Comparison of ENCODE assay signal across 8 cellular contexts in the genomic region with DNA sequence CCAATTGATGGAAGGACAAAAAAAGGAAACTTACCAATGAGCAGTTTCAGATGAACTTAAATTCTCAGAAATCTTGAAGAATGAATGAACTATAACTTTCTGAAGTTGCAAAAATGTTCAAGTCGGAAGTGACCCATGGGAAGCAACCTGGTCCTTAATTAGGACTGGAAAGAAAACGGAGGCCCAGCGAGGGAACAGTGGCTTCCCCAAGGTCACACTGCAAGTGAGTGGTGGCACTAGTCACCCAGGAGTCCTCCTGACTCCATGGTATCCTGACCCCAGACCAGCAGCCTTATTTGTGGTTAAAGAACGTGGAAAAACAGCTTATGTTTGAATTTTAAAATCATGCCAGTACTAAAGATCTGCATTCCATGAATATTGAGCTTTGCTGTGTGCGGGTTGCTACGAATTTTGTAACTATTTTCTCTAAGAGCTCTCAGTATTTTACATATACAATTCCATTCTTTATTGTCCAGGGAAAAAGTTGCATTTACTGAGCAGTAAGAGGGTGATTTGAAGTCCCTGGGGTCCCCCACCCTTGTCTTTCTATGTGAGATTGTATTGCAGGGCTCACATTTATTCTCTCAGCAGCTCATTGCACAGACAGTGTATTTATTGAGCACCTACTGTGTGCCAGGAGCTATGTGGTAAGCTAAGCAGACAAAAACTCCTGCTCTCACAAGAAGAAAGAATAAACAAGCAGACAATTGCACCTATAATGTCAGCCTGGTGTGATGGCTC.
DNase-seq lines count a peak whose midpoint lies in the region; ATAC-seq and TF ChIP-seq lines count a peak whose summit lies in the region.

No MANE protein-coding gene starts in this region.

- peaks cover 50% of the 10 kb centered on the region for H3K4me1 Mint-ChIP-seq in central memory CD8-positive, alpha-beta T cell

- no peak for ATAC-seq in central memory CD8-positive, alpha-beta T cell (replicated peaks; ENCODE audit: extremely low read depth, poor library complexity, severe bottlenecking)
- ATAC-seq in psoas muscle = peak in 3 of 4 donors; percentile 33 to 62 (median 34)

- H3K4me1 ChIP-seq in DOHH2 (ENCODE audit: control insufficient read depth, low read length) = peaks cover 44% of the 10 kb centered on the region
- peaks cover 32% of the 10 kb centered on the region for H3K4me1 ChIP-seq in OCI-LY7 (ENCODE audit: insufficient read depth, low read length, poor library complexity, severe bottlenecking)
- H3K4me1 ChIP-seq in psoas muscle = peaks cover 13% of the 10 kb centered on the region

- H2AFZ ChIP-seq in OCI-LY7 (ENCODE audit: low read length) = peak overlapping the region; percentile 82

- peak overlapping the region; percentile 57 for H3K4me3 Mint-ChIP-seq in central memory CD8-positive, alpha-beta T cell

- no peaks in the 10 kb centered on the region for H3K79me2 ChIP-seq in DOHH2 (ENCODE audit: control insufficient read depth, low read length)
- H3K79me2 ChIP-seq in OCI-LY7 (ENCODE audit: insufficient read depth, low read depth, low read length) = no peaks in the 10 kb centered on the region

- H3K27me3 ChIP-seq in DOHH2 (ENCODE audit: control insufficient read depth, low read length) (no peaks in the 10 kb centered on the region), psoas muscle (ENCODE audit: insufficient read depth in 3 of 3, low read length in 2 of 3) (no peaks in the 10 kb centered on the region)

- no peaks in the 10 kb centered on the region for H3K9me3 ChIP-seq in DOHH2 (ENCODE audit: control insufficient read depth, insufficient read depth, low read length)
- H3K9me3 ChIP-seq in OCI-LY7 (ENCODE audit: low read length) = no peaks in the 10 kb centered on the region
- no peaks in the 10 kb centered on the region for H3K9me3 ChIP-seq in psoas muscle

- H4K20me1 ChIP-seq in DOHH2 (ENCODE audit: control insufficient read depth, insufficient read depth, low read depth, low read length) = no peaks in the 10 kb centered on the region
- no peaks in the 10 kb centered on the region for H4K20me1 ChIP-seq in OCI-LY7 (ENCODE audit: insufficient read depth, low read length)

- H3K27me3 Mint-ChIP-seq in central memory CD8-positive, alpha-beta T cell = no peaks in the 10 kb centered on the region

- H3K9me2 ChIP-seq in DOHH2 (replicated peaks; ENCODE audit: control insufficient read depth, low read length) = no peaks in the 10 kb centered on the region
- H3K9me2 ChIP-seq in OCI-LY7 (ENCODE audit: insufficient read depth, low read length) = no peaks in the 10 kb centered on the region

- H3K4me3 ChIP-seq in DOHH2 (ENCODE audit: low read length) (peak overlapping the region; percentile 63), OCI-LY7 (ENCODE audit: low read depth, low read length, poor library complexity, severe bottlenecking) (no peak overlapping the region), psoas muscle (peak overlapping the region; percentile 50)

- peaks cover 9% of the 10 kb centered on the region; the same call in 1 of the 2 replicates for H3F3A ChIP-seq in DOHH2 (ENCODE audit: control insufficient read depth, insufficient read depth)

- TF ChIP-seq CTCF in DOHH2 (IDR thresholded peaks at IDR 0.05; ENCODE audit: low read depth, low read length, poor library complexity, severe bottlenecking) = no peak
- TF ChIP-seq CTCF in OCI-LY7 (conservative IDR thresholded peaks at IDR 0.05; ENCODE audit: low read length) = no peak
- no peak for TF ChIP-seq CTCF in psoas muscle (IDR thresholded peaks at IDR 0.05)

- H3K27ac ChIP-seq in DOHH2 (ENCODE audit: low read depth, low read length) (peak overlapping the region; percentile 78), OCI-LY7 (ENCODE audit: low read depth, low read length, poor library complexity, severe bottlenecking) (peak overlapping the region; percentile 67), psoas muscle (peak overlapping the region; percentile 86)

- intact Hi-C loops in OCI-LY7 (cut with micrococcal nuclease; ENCODE audit: unreplicated experiment) = no loop called here
- intact Hi-C loops in psoas muscle (cut with DNase I) = no loop called here

- no peaks in the 10 kb centered on the region for H3K9me3 Mint-ChIP-seq in central memory CD8-positive, alpha-beta T cell

- POLR2A ChIA-PET in OCI-LY7 (lab: Charles Lee) = interaction anchor here (0.5 to 2.3 kb wide), 9 partner anchors 8 to 593 kb away, joined by 3 to 9 read pairs (median 3); no protein-coding TSS in a partner anchor

- H3K27ac Mint-ChIP-seq in central memory CD8-positive, alpha-beta T cell (ENCODE audit: low read depth) = peak overlapping the region; percentile 96

- H3K36me3 Mint-ChIP-seq in central memory CD8-positive, alpha-beta T cell (ENCODE audit: insufficient read depth) = peaks cover 13% of the 10 kb centered on the region

- H3K4me2 ChIP-seq in DOHH2 (ENCODE audit: low read length) (peak overlapping the region; percentile 77), OCI-LY7 (ENCODE audit: low read length) (peak overlapping the region; percentile 64)

- 38 to 65% (median 50%) methylated on average over 6 of the region's 6 CpGs for WGBS in psoas muscle, 3 donors

- BruUV-seq in OCI-LY7 (replicated peaks; lab: Mats Ljungman, UMichigan) = no TSS peak

- DNase-seq in OCI-LY7 (ENCODE audit: low spot score) (no peak), psoas muscle (no peak), kidney glomerular epithelial cell (lab: John Stamatoyannopoulos, UW) (no peak), SW480 (ENCODE audit: low spot score) (no peak), AML-193 (lab: John Stamatoyannopoulos, UW) (no peak)
- DNase-seq in central memory CD8-positive, alpha-beta T cell (ENCODE audit: low spot score in 2 of 2) = no peak
- DNase-seq in activated CD4-positive, CD25-positive, alpha-beta regulatory T cell (lab: John Stamatoyannopoulos, UW) = no peak

- CTCF ChIA-PET in OCI-LY7 (lab: Charles Lee; ENCODE audit: unreplicated experiment) = no interaction called here

- H3K36me3 ChIP-seq in DOHH2 (ENCODE audit: control insufficient read depth, low read length) = no peaks in the 10 kb centered on the region
- H3K36me3 ChIP-seq in OCI-LY7 (ENCODE audit: insufficient read depth, low read length) = no peaks in the 10 kb centered on the region
- no peaks in the 10 kb centered on the region for H3K36me3 ChIP-seq in psoas muscle (ENCODE audit: insufficient read depth in 1 of 2, low read depth in 1 of 2)
